ENCODE assay signal across 1 cellular context in genomic region chr18:59902180-59902992, GRCh38.
A peak's percentile ranks its signal among the peaks of the same experiment; 100 is the strongest.
TF ChIP-seq lines count a peak whose summit lies in the region.

No MANE protein-coding gene starts in this region.

TF ChIP-seq in HEK293, 187 proteins besides CTCF, POLR2A, EP300 and RAD21 (continued from another document):
- TF ChIP-seq ZNF2 (tag by site-specific recombination; IDR thresholded peaks at IDR 0.05) (no peak; the same call in 1 of the 2 replicates), OSR2 (tag by site-specific recombination; IDR thresholded peaks at IDR 0.05) (peak; percentile 59; the same call in 1 of the 2 replicates), ZNF843 (tag by site-specific recombination; IDR thresholded peaks at IDR 0.05) (no peak), PRDM6 (tag by site-specific recombination; IDR thresholded peaks at IDR 0.05) (peak; percentile 82), ZNF837 (tag by site-specific recombination; IDR thresholded peaks at IDR 0.05) (no peak), ZNF433 (tag by site-specific recombination; IDR thresholded peaks at IDR 0.05; ENCODE audit: low read depth) (no peak), ZNF677 (tag by site-specific recombination; IDR thresholded peaks at IDR 0.05) (no peak), GLI4 (tag by site-specific recombination; IDR thresholded peaks at IDR 0.05) (no peak), ZNF132 (tag by site-specific recombination; IDR thresholded peaks at IDR 0.05; ENCODE audit: borderline replicate concordance) (no peak), ZNF792 (tag by site-specific recombination; IDR thresholded peaks at IDR 0.05) (no peak), ZNF121 (tag by site-specific recombination; IDR thresholded peaks at IDR 0.05) (no peak), ZNF146 (tag by site-specific recombination; IDR thresholded peaks at IDR 0.05) (no peak), ZNF621 (tag by site-specific recombination; IDR thresholded peaks at IDR 0.05) (no peak), ZNF561 (tag by site-specific recombination; IDR thresholded peaks at IDR 0.05; ENCODE audit: borderline replicate concordance) (no peak), WT1 (tag by site-specific recombination; IDR thresholded peaks at IDR 0.05) (no peak), ZNF175 (tag by site-specific recombination; IDR thresholded peaks at IDR 0.05) (no peak), REST (tag by site-specific recombination; IDR thresholded peaks at IDR 0.05) (no peak), OVOL3 (tag by site-specific recombination; IDR thresholded peaks at IDR 0.05) (0 out of 2 replicates have a peak, but pooled peaks have one; percentile 13), REPIN1 (tag by site-specific recombination; IDR thresholded peaks at IDR 0.05; ENCODE audit: low read depth) (no peak), PRDM10 (tag by site-specific recombination; IDR thresholded peaks at IDR 0.05) (no peak), ZNF140 (tag by site-specific recombination; IDR thresholded peaks at IDR 0.05) (no peak), ZNF24 (tag by site-specific recombination; IDR thresholded peaks at IDR 0.05) (no peak), ZNF473 (tag by site-specific recombination; IDR thresholded peaks at IDR 0.05) (no peak), ZNF785 (tag by site-specific recombination; IDR thresholded peaks at IDR 0.05) (no peak), ZNF629 (tag by site-specific recombination; IDR thresholded peaks at IDR 0.05) (peak; percentile 68), TCF7L2 (IDR thresholded peaks at IDR 0.05; ENCODE audit: borderline replicate concordance, low read depth, low read length) (no peak), ZSCAN5A (tag by site-specific recombination; IDR thresholded peaks at IDR 0.05) (no peak), ZBTB7A (tag by site-specific recombination; IDR thresholded peaks at IDR 0.05; ENCODE audit: low read depth) (no peak), ZNF449 (tag by site-specific recombination; IDR thresholded peaks at IDR 0.05) (0 out of 2 replicates have a peak, but pooled peaks have one; percentile 13), ZBTB21 (tag by site-specific recombination; IDR thresholded peaks at IDR 0.05) (0 out of 2 replicates have a peak, but pooled peaks have one; percentile 11), ZNF626 (tag by site-specific recombination; IDR thresholded peaks at IDR 0.05) (no peak), ZNF366 (tag by site-specific recombination; conservative IDR thresholded peaks at IDR 0.05) (peak; percentile 89), ZNF148 (tag by site-specific recombination; IDR thresholded peaks at IDR 0.05; ENCODE audit: borderline replicate concordance) (no peak), ZNF580 (tag by site-specific recombination; IDR thresholded peaks at IDR 0.05) (no peak), ZNF239 (tag by site-specific recombination; IDR thresholded peaks at IDR 0.05) (no peak), BCL11A (tag by site-specific recombination; IDR thresholded peaks at IDR 0.05; ENCODE audit: low read depth) (no peak), YY1 (tag by site-specific recombination; IDR thresholded peaks at IDR 0.05) (no peak), PATZ1 (tag by site-specific recombination; IDR thresholded peaks at IDR 0.05) (no peak), ZNF324 (tag by site-specific recombination; IDR thresholded peaks at IDR 0.05) (no peak), ZNF248 (tag by site-specific recombination; IDR thresholded peaks at IDR 0.05) (no peak), ZNF221 (tag by site-specific recombination; IDR thresholded peaks at IDR 0.05; ENCODE audit: borderline replicate concordance) (no peak), ZNF664 (tag by site-specific recombination; IDR thresholded peaks at IDR 0.05) (no peak), GFI1B (tag by site-specific recombination; IDR thresholded peaks at IDR 0.05) (no peak; the same call in 1 of the 2 replicates), ZNF335 (tag by site-specific recombination; conservative IDR thresholded peaks at IDR 0.05) (no peak), ZSCAN16 (tag by site-specific recombination; IDR thresholded peaks at IDR 0.05) (no peak), PRDM1 (tag by site-specific recombination; IDR thresholded peaks at IDR 0.05) (peak; percentile 90)
